In genomic region chr4:181143241-181143854, GRCh38 we compare ENCODE assay signal across 8 cellular contexts.
A peak's percentile ranks its signal among the peaks of the same experiment; 100 is the strongest.
DNase-seq lines count a peak whose midpoint lies in the region; ATAC-seq and TF ChIP-seq lines count a peak whose summit lies in the region.

No MANE protein-coding gene starts in this region.

- peaks cover 4% of the 10 kb centered on the region for H3K9me3 Mint-ChIP-seq in natural killer cell treated with Interleukin-12 subunit alpha and Interleukin-12 subunit beta and Interleukin-15 and Interleukin-18, amount 100 ng/mL, for 72 hours

- H3K36me3 Mint-ChIP-seq in natural killer cell treated with Interleukin-12 subunit alpha and Interleukin-12 subunit beta and Interleukin-15 and Interleukin-18, amount 100 ng/mL, for 72 hours = no peaks in the 10 kb centered on the region

- H3K4me1 Mint-ChIP-seq in natural killer cell treated with Interleukin-12 subunit alpha and Interleukin-12 subunit beta and Interleukin-15 and Interleukin-18, amount 100 ng/mL, for 72 hours (ENCODE audit: low read depth in 2 of 2) = no peaks in the 10 kb centered on the region

- no peak overlapping the region for H3K27ac Mint-ChIP-seq in natural killer cell treated with Interleukin-12 subunit alpha and Interleukin-12 subunit beta and Interleukin-15 and Interleukin-18, amount 100 ng/mL, for 72 hours

- DNase-seq in D341Med (ENCODE audit: low spot score) = peak; percentile 65
- DNase-seq in NCI-H748 treated with DMSO at 0.1 percent for 48 hours (lab: John Stamatoyannopoulos, UW) = peak; percentile 58
- peak; percentile 60 for DNase-seq in activated CD8-positive, alpha-beta memory T cell treated with anti-CD3 and anti-CD28 coated beads, Interleukin-2, amount 50 U/mL, for 4 hours
- peak; percentile 62 to 83 for DNase-seq in erythroblast (lab: John Stamatoyannopoulos, UW)
- DNase-seq in natural killer cell treated with Interleukin-12 subunit alpha and Interleukin-12 subunit beta and Interleukin-15 and Interleukin-18, amount 100 ng/mL, for 72 hours (ENCODE audit: low spot score) = peak; percentile 75
- DNase-seq in stimulated activated naive CD4-positive, alpha-beta T cell (lab: John Stamatoyannopoulos, UW) = peak; percentile 6 to 50 (median 38)

- H3K27me3 Mint-ChIP-seq in natural killer cell treated with Interleukin-12 subunit alpha and Interleukin-12 subunit beta and Interleukin-15 and Interleukin-18, amount 100 ng/mL, for 72 hours = no peaks in the 10 kb centered on the region

- no peak for TF ChIP-seq POLR2A in erythroblast (IDR thresholded peaks at IDR 0.05; ENCODE audit: low read length)

- no peak overlapping the region for H3K4me3 Mint-ChIP-seq in natural killer cell treated with Interleukin-12 subunit alpha and Interleukin-12 subunit beta and Interleukin-15 and Interleukin-18, amount 100 ng/mL, for 72 hours

- ATAC-seq in GM19395 (IDR thresholded peaks at IDR 0.05; ENCODE audit: unreplicated experiment) (peak; percentile 95), HG03439 (IDR thresholded peaks at IDR 0.05; ENCODE audit: unreplicated experiment) (peak; percentile 85)
- no peak for ATAC-seq in natural killer cell treated with Interleukin-12 subunit alpha and Interleukin-12 subunit beta and Interleukin-15 and Interleukin-18, amount 100 ng/mL, for 72 hours

Comparison
In these comparisons a context has a peak if more than half of its experiments do, and no peak if none do; other contexts are left out.
1. ATAC-seq: peak in GM19395 (single experiment) and HG03439 (single experiment); none in natural killer cell treated with Interleukin-12 subunit alpha and Interleukin-12 subunit beta and Interleukin-15 and Interleukin-18, amount 100 ng/mL, for 72 hours (0 of 2).
2. Peak in every context shown above with its lines, with median percentiles within 50 percentile points of each other: DNase-seq.